Comparison of ENCODE assay signal across 14 cellular contexts in the genomic region with DNA sequence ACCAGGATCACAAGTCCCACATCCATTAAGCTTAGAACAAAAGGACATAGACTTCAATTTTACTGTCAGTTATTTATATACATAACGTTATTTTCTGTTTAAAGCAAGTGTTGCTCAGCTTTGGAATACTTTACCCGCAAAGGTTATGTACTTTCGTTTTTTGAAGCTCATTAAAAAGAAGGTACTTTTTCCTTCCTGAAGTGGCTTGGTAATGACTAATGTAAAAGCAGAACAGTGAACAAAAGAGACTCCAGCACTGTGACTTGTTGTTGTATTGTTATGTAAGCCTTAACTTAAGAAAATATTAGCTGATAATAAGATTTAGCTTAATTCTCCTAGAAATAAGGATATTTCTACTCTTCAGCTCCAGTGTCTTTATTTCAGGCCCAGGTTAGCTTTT.
A peak's percentile ranks its signal among the peaks of the same experiment; 100 is the strongest.
DNase-seq lines count a peak whose midpoint lies in the region; ATAC-seq and TF ChIP-seq lines count a peak whose summit lies in the region.
"Had no signal": no experiment of that assay in that cellular context is flagged by ENCODE, and none has a peak within 500 bp of the region (broad histone marks: within the 10 kb centered on the region; RNA-seq: fewer than 3 reads in every experiment).

No MANE protein-coding gene starts in this region.

- ATAC-seq in GM18505 (IDR thresholded peaks at IDR 0.05; ENCODE audit: unreplicated experiment) = peak; percentile 63
- ATAC-seq in GM21360 (IDR thresholded peaks at IDR 0.05; ENCODE audit: unreplicated experiment) = peak; percentile 56
- peak; percentile 59 for ATAC-seq in HG03025 (IDR thresholded peaks at IDR 0.05; ENCODE audit: low FRiP score, unreplicated experiment)
- ATAC-seq in activated T-cell treated with anti-CD3 and anti-CD28 coated beads, Interleukin-2, amount 50 U/mL, for 72 hours (replicated peaks in 1 of 2) = no peak

- H3K4me3 ChIP-seq in brain microvascular endothelial cell (ENCODE audit: low read depth, low read length) = no peak overlapping the region

- H3K27ac ChIP-seq in brain microvascular endothelial cell = no peak overlapping the region
- H3K27ac ChIP-seq: VCaP had no signal

- DNase-seq in MV-4-11 (lab: John Stamatoyannopoulos, UW) = peak; percentile 15
- no peak for DNase-seq in brain microvascular endothelial cell
- DNase-seq in activated T-cell treated with anti-CD3 and anti-CD28 coated beads, Interleukin-2, amount 50 U/mL, for 72 hours = no peak
- DNase-seq in KG1 (lab: John Stamatoyannopoulos, UW) = no peak
- no peak for DNase-seq in osteocyte (ENCODE audit: extremely low spot score, unreplicated experiment)
- DNase-seq: activated naive CD4-positive, alpha-beta T cell treated with Interleukin-2 at 50 U/mL for 16 hours; left cardiac atrium; NCI-H1930; stimulated activated CD4-positive, alpha-beta T cell treated with anti-CD3 and anti-CD28 coated beads, Interleukin-4, amount 100 ng/mL, for 24 hours had no signal

- peaks cover 4% of the 10 kb centered on the region in 2 donors for H3K36me3 Mint-ChIP-seq in activated T-cell treated with anti-CD3 and anti-CD28 coated beads, Interleukin-2, amount 50 U/mL, for 72 hours (ENCODE audit: insufficient read depth in 2 of 2)
- H3K36me3 Mint-ChIP-seq in osteocyte (ENCODE audit: unreplicated experiment) = peaks cover 2% of the 10 kb centered on the region
- H3K36me3 Mint-ChIP-seq: CD14-positive monocyte had no signal

- peaks cover 6% of the 10 kb centered on the region for H3K27me3 Mint-ChIP-seq in activated T-cell treated with anti-CD3 and anti-CD28 coated beads, Interleukin-2, amount 50 U/mL, for 72 hours (ENCODE audit: low read depth)
- no peaks in the 10 kb centered on the region for H3K27me3 Mint-ChIP-seq in osteocyte (ENCODE audit: unreplicated experiment)

- no peak for TF ChIP-seq POLR2A in GM18505 (IDR thresholded peaks at IDR 0.05; ENCODE audit: borderline replicate concordance, extremely low read depth, insufficient read depth, insufficient read length)

- no peaks in the 10 kb centered on the region for H3K36me3 ChIP-seq in brain microvascular endothelial cell (replicated peaks)

- peaks cover 23% of the 10 kb centered on the region for H3K4me1 Mint-ChIP-seq in activated T-cell treated with anti-CD3 and anti-CD28 coated beads, Interleukin-2, amount 50 U/mL, for 72 hours (ENCODE audit: low read depth)
- peaks cover 17% of the 10 kb centered on the region for H3K4me1 Mint-ChIP-seq in osteocyte (ENCODE audit: unreplicated experiment)

- H3K27ac Mint-ChIP-seq in activated T-cell treated with anti-CD3 and anti-CD28 coated beads, Interleukin-2, amount 50 U/mL, for 72 hours = no peak overlapping the region
- no peak overlapping the region for H3K27ac Mint-ChIP-seq in osteocyte (ENCODE audit: unreplicated experiment)
- H3K27ac Mint-ChIP-seq: CD14-positive monocyte had no signal

- peak overlapping the region in 1 of 2 donors; percentile 26 for H3K4me3 Mint-ChIP-seq in activated T-cell treated with anti-CD3 and anti-CD28 coated beads, Interleukin-2, amount 50 U/mL, for 72 hours
- no peak overlapping the region for H3K4me3 Mint-ChIP-seq in osteocyte (ENCODE audit: unreplicated experiment)

- TF ChIP-seq CTCF in brain microvascular endothelial cell (IDR thresholded peaks at IDR 0.05; ENCODE audit: low read depth, low read length, missing control alignments) (no peak), osteocyte (IDR thresholded peaks at IDR 0.05) (no peak)

- no peaks in the 10 kb centered on the region for H3K27me3 ChIP-seq in brain microvascular endothelial cell (replicated peaks)

- in situ Hi-C loops in brain microvascular endothelial cell (cut with HindIII; ENCODE audit: low pct_ligation_motif_present, low sequenced_read_pairs) = no loop called here

- H3K9me3 Mint-ChIP-seq in activated T-cell treated with anti-CD3 and anti-CD28 coated beads, Interleukin-2, amount 50 U/mL, for 72 hours = peaks cover 0 to 3% of the 10 kb centered on the region in 2 donors
- H3K9me3 Mint-ChIP-seq in osteocyte (ENCODE audit: unreplicated experiment) = peaks cover 8% of the 10 kb centered on the region

Comparison
In these comparisons a context has a peak if more than half of its experiments do, and no peak if none do; other contexts are left out.
1. ATAC-seq: peak in GM18505 (single experiment), GM21360 (single experiment) and HG03025 (single experiment); none in activated T-cell treated with anti-CD3 and anti-CD28 coated beads, Interleukin-2, amount 50 U/mL, for 72 hours (0 of 2).